In the genomic region with DNA sequence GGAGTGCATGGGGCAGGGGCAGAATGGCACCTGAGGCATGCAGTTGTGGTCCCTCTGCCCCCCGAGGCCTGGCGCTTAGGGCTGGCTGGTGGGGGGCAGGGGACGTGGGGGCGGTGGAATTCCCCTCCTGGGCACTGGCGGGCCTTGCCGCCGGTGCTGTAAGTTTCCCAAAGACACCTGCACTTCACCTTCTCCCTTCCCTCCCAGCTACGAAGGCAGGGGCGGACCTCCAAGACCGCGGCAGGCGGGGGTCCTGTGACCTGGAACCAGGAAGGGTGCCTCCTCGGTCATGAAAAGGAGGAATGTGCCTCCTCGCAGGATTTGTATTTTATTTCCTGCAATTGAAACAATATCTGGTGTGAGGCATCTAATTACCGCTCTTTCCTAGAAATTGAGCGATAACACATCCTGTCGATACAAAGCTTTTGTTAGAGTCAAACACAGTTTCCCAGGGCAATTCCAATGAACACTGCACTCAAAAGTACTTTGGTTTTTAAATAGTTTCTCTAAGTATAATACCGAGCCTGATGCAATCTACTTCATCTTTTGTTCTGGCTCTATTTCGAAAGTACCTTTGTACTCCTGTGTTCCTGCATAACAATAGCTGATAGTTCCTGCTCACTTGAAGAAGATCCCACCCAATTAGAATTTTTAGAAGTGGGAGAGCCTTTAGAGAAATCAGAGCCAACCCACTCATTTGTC, we compare ENCODE assay signal across 22 cellular contexts. TPM values are rescaled to one million over a fixed set of nuclear protein-coding genes. Genes with fewer than 3 reads are reported as not detected.
"Had no signal": no experiment of that assay in that cellular context is flagged by ENCODE, and none has a peak within 500 bp of the region (broad histone marks: within the 10 kb centered on the region; RNA-seq: fewer than 3 reads in every experiment).

No MANE protein-coding gene starts in this region.

- H3K27me3 ChIP-seq: body of pancreas had no signal

- H3K36me3 ChIP-seq: gastroesophageal sphincter, upper lobe of right lung had no signal

- H3K4me3 ChIP-seq: body of pancreas, gastroesophageal sphincter, mucosa of descending colon, psoas muscle, upper lobe of right lung had no signal

- ATAC-seq: activated CD8-positive, alpha-beta memory T cell treated with anti-CD3 and anti-CD28 coated beads, Interleukin-2, amount 10 ng/mL, durations not matched to agents 7 days and 5 days; activated T-helper 17 cell treated with anti-CD3 and anti-CD28 coated beads, Interleukin-2, amount 50 U/mL, for 72 hours; body of pancreas; gastroesophageal sphincter; mucosa of descending colon; psoas muscle; sciatic nerve; stimulated activated effector memory CD8-positive, alpha-beta T cell treated with anti-CD3 and anti-CD28 coated beads, Interleukin-12 subunit alpha, Interleukin-12 subunit beta, amount 100 ng/mL, for 72 hours; upper lobe of right lung had no signal

- DNase-seq: activated CD4-positive, alpha-beta memory T cell treated with anti-CD3 and anti-CD28 coated beads, Interleukin-2, amount 10 ng/mL, durations not matched to agents 7 days and 5 days; activated CD4-positive, alpha-beta T cell treated with anti-CD3 and anti-CD28 coated beads for 48 hours; activated CD4-positive, CD25-positive, alpha-beta regulatory T cell; activated CD8-positive, alpha-beta memory T cell treated with anti-CD3 and anti-CD28 coated beads, Interleukin-2, amount 10 ng/mL, durations not matched to agents 7 days and 5 days; activated naive CD4-positive, alpha-beta T cell; activated naive CD8-positive, alpha-beta T cell treated with anti-CD3 and anti-CD28 coated beads for 36 hours; amygdala; body of pancreas; cortex of kidney; effector CD4-positive, alpha-beta T cell; hippocampal formation; mucosa of descending colon; naive B cell; stimulated activated CD4-positive, alpha-beta T cell treated with anti-CD3 and anti-CD28 coated beads, Interleukin-4, amount 100 ng/mL, for 24 hours; T-helper 1 cell; T-helper 9 cell; upper lobe of right lung had no signal

- H3K4me1 ChIP-seq: body of pancreas, gastroesophageal sphincter, psoas muscle, upper lobe of right lung had no signal

- H3K27ac ChIP-seq: body of pancreas, gastroesophageal sphincter, psoas muscle, upper lobe of right lung had no signal

- H3K9me3 ChIP-seq: body of pancreas, mucosa of descending colon, psoas muscle, upper lobe of right lung had no signal

RNA-seq across cellular contexts. Expression of a gene that starts 12.3 kb away (rescaled TPM):
- total RNA-seq: activated CD4-positive, alpha-beta memory T cell treated with anti-CD3 and anti-CD28 coated beads, Interleukin-2, amount 10 ng/mL, durations not matched to agents 7 days and 5 days; activated CD8-positive, alpha-beta memory T cell treated with anti-CD3 and anti-CD28 coated beads, Interleukin-2, amount 10 ng/mL, durations not matched to agents 7 days and 5 days; activated naive CD8-positive, alpha-beta T cell treated with anti-CD3 and anti-CD28 coated beads for 36 hours; activated T-helper 17 cell treated with anti-CD3 and anti-CD28 coated beads, Interleukin-2, amount 50 U/mL, for 72 hours had no signal
